In the genomic region with DNA sequence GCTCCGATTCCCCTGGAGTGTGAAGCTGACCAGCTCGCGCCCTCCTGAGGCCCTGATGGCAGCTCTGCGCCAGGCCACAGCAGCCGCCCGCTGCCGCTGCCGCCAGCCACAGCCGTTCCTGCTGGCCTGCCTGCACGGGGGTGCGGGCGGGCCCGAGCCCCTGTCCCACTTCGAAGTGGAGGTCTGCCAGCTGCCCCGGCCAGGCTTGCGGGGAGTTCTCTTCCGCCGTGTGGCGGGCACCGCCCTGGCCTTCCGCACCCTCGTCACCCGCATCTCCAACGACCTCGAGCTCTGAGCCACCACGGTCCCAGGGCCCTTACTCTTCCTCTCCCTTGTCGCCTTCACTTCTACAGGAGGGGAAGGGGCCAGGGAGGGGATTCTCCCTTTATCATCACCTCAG, we compare ENCODE assay signal across 35 cellular contexts. TPM values are rescaled to one million over a fixed set of nuclear protein-coding genes. Genes with fewer than 3 reads are reported as not detected.
"Had no signal": no experiment of that assay in that cellular context is flagged by ENCODE, and none has a peak within 500 bp of the region (broad histone marks: within the 10 kb centered on the region; RNA-seq: fewer than 3 reads in every experiment).

No MANE protein-coding gene starts in this region.

- H3K4me3 ChIP-seq: pancreas, prostate gland, skin epidermis, smooth muscle cell, spleen, stomach, thoracic aorta, thyroid gland, tibial nerve, upper lobe of left lung, vagina had no signal

- H3K4me1 Mint-ChIP-seq: neural crest cell had no signal

- FAIRE-seq: pancreas, urothelium cell line had no signal

- H3K4me3 Mint-ChIP-seq: naive B cell; naive thymus-derived CD8-positive, alpha-beta T cell; natural killer cell treated with Interleukin-12 subunit alpha and Interleukin-12 subunit beta and Interleukin-15 and Interleukin-18, amount 100 ng/mL, for 72 hours; nephron progenitor cell; neural crest cell; stimulated activated memory B cell treated with anti-CD40 and anti-IgM and Interleukin-4, amounts not matched to agents 10 μg/mL and 1 μg/mL and 100 μg/mL, for 72 hours; stimulated activated naive CD8-positive, alpha-beta T cell treated with anti-CD3 and anti-CD28 coated beads, Interleukin-15, Interleukin-2, amounts not matched to agents 100 ng/mL and 50 ng/mL, for 24 hours had no signal

- H3K4me1 ChIP-seq: pancreas, prostate gland, spleen, thyroid gland, tibial nerve, upper lobe of left lung had no signal

- H3K9me3 ChIP-seq: neutrophil, pancreas, prostate gland, stomach, thoracic aorta, thyroid gland, upper lobe of left lung, vagina had no signal

- ATAC-seq: naive thymus-derived CD8-positive, alpha-beta T cell; natural killer cell treated with Interleukin-12 subunit alpha and Interleukin-12 subunit beta and Interleukin-15 and Interleukin-18, amount 100 ng/mL, for 72 hours; pancreas; sciatic nerve; stimulated activated memory B cell treated with anti-CD40 and anti-IgM and Interleukin-4, amounts not matched to agents 10 μg/mL and 1 μg/mL and 100 μg/mL, for 72 hours had no signal

- H3K27me3 ChIP-seq: pancreas, thyroid gland, tibial nerve, upper lobe of left lung, vagina had no signal

- DNase-seq: naive B cell; naive thymus-derived CD8-positive, alpha-beta T cell; nephron progenitor cell; nucleus accumbens; pancreas; spleen; stimulated activated CD4-positive, alpha-beta T cell treated with anti-CD3 and anti-CD28 coated beads, Interleukin-12 subunit alpha, Interleukin-12 subunit beta, amount 100 ng/mL, for 4 hours; stimulated activated CD4-positive, alpha-beta T cell treated with anti-CD3 and anti-CD28 coated beads, Interleukin-1b, Interleukin-23, amount 100 ng/mL, for 48 hours; stimulated activated CD4-positive, alpha-beta T cell treated with anti-CD3 and anti-CD28 coated beads, Interleukin-4, amount 100 ng/mL, for 1 hour; stimulated activated CD4-positive, alpha-beta T cell treated with anti-CD3 and anti-CD28 coated beads, Interleukin-4, amount 100 ng/mL, for 4 hours; stimulated activated CD8-positive, alpha-beta memory T cell treated with anti-CD3 and anti-CD28 coated beads, Interleukin-4, amount 100 ng/mL, for 48 hours; stimulated activated naive CD4-positive, alpha-beta T cell treated with Interleukin-2 at 50 U/mL for 16 hours; stomach; thyroid gland; trophoblast cell had no signal

- H3K27ac ChIP-seq: neutrophil, pancreas, prostate gland, skin epidermis, spleen, stomach, thoracic aorta, thyroid gland, tibial nerve, upper lobe of left lung, vagina had no signal

- H3K27me3 Mint-ChIP-seq: naive B cell; naive thymus-derived CD8-positive, alpha-beta T cell; natural killer cell treated with Interleukin-12 subunit alpha and Interleukin-12 subunit beta and Interleukin-15 and Interleukin-18, amount 100 ng/mL, for 72 hours; stimulated activated memory B cell treated with anti-CD40 and anti-IgM and Interleukin-4, amounts not matched to agents 10 μg/mL and 1 μg/mL and 100 μg/mL, for 72 hours; stimulated activated naive CD8-positive, alpha-beta T cell treated with anti-CD3 and anti-CD28 coated beads, Interleukin-15, Interleukin-2, amounts not matched to agents 100 ng/mL and 50 ng/mL, for 24 hours had no signal

- H3K36me3 ChIP-seq: pancreas had no signal

- H3K4me2 ChIP-seq: smooth muscle cell had no signal

- H3K9me3 Mint-ChIP-seq: naive thymus-derived CD8-positive, alpha-beta T cell; nephron progenitor cell; neural crest cell; stimulated activated naive CD8-positive, alpha-beta T cell treated with anti-CD3 and anti-CD28 coated beads, Interleukin-15, Interleukin-2, amounts not matched to agents 100 ng/mL and 50 ng/mL, for 24 hours had no signal

- H3K27ac Mint-ChIP-seq: naive thymus-derived CD8-positive, alpha-beta T cell; natural killer cell treated with Interleukin-12 subunit alpha and Interleukin-12 subunit beta and Interleukin-15 and Interleukin-18, amount 100 ng/mL, for 72 hours; nephron progenitor cell; stimulated activated memory B cell treated with anti-CD40 and anti-IgM and Interleukin-4, amounts not matched to agents 10 μg/mL and 1 μg/mL and 100 μg/mL, for 72 hours; stimulated activated naive CD8-positive, alpha-beta T cell treated with anti-CD3 and anti-CD28 coated beads, Interleukin-15, Interleukin-2, amounts not matched to agents 100 ng/mL and 50 ng/mL, for 24 hours had no signal

- H3K36me3 Mint-ChIP-seq: natural killer cell treated with Interleukin-12 subunit alpha and Interleukin-12 subunit beta and Interleukin-15 and Interleukin-18, amount 100 ng/mL, for 72 hours had no signal

RNA-seq across cellular contexts. Expression of gene CKM, which starts 20.3 kb away (rescaled TPM):
- total RNA-seq: naive thymus-derived CD8-positive, alpha-beta T cell; neural crest cell; omental fat pad; osteocyte; renal cortical epithelial cell; sciatic nerve; smooth muscle cell; subcutaneous adipose tissue; temporal lobe; upper lobe of left lung; vagina had no signal
- polyA plus RNA-seq: naive thymus-derived CD8-positive, alpha-beta T cell; smooth muscle cell had no signal

RNA-seq across cellular contexts. Expression of gene KLC3, which starts 38.1 kb away (rescaled TPM):
- total RNA-seq: naive thymus-derived CD8-positive, alpha-beta T cell; natural killer cell treated with Interleukin-12 subunit alpha and Interleukin-12 subunit beta and Interleukin-15 and Interleukin-18, amount 100 ng/mL, for 72 hours; neural crest cell; osteocyte; right cardiac atrium; sciatic nerve; subcutaneous adipose tissue; thoracic aorta; tibial nerve had no signal
- polyA plus RNA-seq: naive thymus-derived CD8-positive, alpha-beta T cell had no signal

RNA-seq across cellular contexts. Expression of gene EXOC3L2, which starts 57.2 kb away (rescaled TPM):
- total RNA-seq: naive thymus-derived CD8-positive, alpha-beta T cell; natural killer cell treated with Interleukin-12 subunit alpha and Interleukin-12 subunit beta and Interleukin-15 and Interleukin-18, amount 100 ng/mL, for 72 hours; renal cortical epithelial cell had no signal
- polyA plus RNA-seq: naive thymus-derived CD8-positive, alpha-beta T cell had no signal
